ENCODE assay signal across 16 cellular contexts in the genomic region with DNA sequence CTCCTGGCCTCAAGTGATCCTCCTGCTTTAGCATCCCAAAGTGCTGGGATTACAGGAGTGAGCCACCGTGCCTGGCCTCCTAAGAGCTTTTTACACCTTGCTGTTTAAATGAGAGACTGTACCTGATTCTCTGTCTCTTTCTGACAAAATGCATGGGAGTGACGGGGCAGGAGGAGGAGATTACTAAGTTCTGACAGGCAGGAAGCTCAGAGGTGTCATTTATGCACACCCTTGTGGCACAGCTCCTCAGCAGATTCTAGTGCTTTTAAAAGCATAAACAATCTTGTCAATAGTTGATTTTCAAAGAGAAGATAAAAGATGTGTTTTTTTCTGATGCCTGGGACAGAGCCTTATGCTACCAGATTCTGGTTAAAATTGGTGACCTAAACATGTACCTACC. TPM values are rescaled to one million over a fixed set of nuclear protein-coding genes. Genes with fewer than 3 reads are reported as not detected.
"Had no signal": no experiment of that assay in that cellular context is flagged by ENCODE, and none has a peak within 500 bp of the region (broad histone marks: within the 10 kb centered on the region; RNA-seq: fewer than 3 reads in every experiment).

No MANE protein-coding gene starts in this region.

- ATAC-seq: activated CD4-positive, CD25-positive, alpha-beta regulatory T cell treated with anti-CD3 and anti-CD28 coated beads, Interleukin-2, amount 50 U/mL, for 24 hours; activated naive CD4-positive, alpha-beta T cell treated with anti-CD3 and anti-CD28 coated beads, Interleukin-2, amount 50 U/mL, for 72 hours; gastrocnemius medialis; natural killer cell treated with Interleukin-12 subunit alpha and Interleukin-12 subunit beta and Interleukin-15 and Interleukin-18, amount 100 ng/mL, for 72 hours had no signal

- H3K27me3 ChIP-seq: body of pancreas, gastrocnemius medialis, left lung, testis had no signal

- H3K4me3 ChIP-seq: body of pancreas, gastrocnemius medialis, left lung, testis had no signal

- H3K9me3 ChIP-seq: body of pancreas, gastrocnemius medialis, left lung, testis had no signal

- H3K27ac ChIP-seq: body of pancreas, epithelial cell of prostate, gastrocnemius medialis, left lung, testis had no signal

- H3K36me3 ChIP-seq: gastrocnemius medialis, left lung had no signal

- DNase-seq: activated CD4-positive, alpha-beta T cell treated with anti-CD3 and anti-CD28 coated beads, Interleukin-2, amount 50 U/mL, for 4 hours; activated effector memory CD4-positive, alpha-beta T cell treated with Interleukin-2 at 50 U/mL for 16 hours; activated T-cell treated with anti-CD3 and anti-CD28 coated beads, Interleukin-2, amount 50 U/mL, for 1 hour; amniotic stem cell; effector memory CD4-positive, alpha-beta T cell; gastrocnemius medialis; islet precursor cell; stimulated activated CD4-positive, alpha-beta T cell treated with anti-CD3 and anti-CD28 coated beads, Interleukin-2, amount 100 ng/mL, for 48 hours; stimulated activated CD8-positive, alpha-beta memory T cell treated with anti-CD3 and anti-CD28 coated beads, Interleukin-4, amount 100 ng/mL, for 48 hours; testis had no signal

- H3K4me1 ChIP-seq: gastrocnemius medialis, testis had no signal

RNA-seq across cellular contexts. Expression of gene STEAP4, which starts 39.7 kb away (rescaled TPM):
- total RNA-seq: activated naive CD4-positive, alpha-beta T cell treated with anti-CD3 and anti-CD28 coated beads, Interleukin-2, amount 50 U/mL, for 72 hours; natural killer cell treated with Interleukin-12 subunit alpha and Interleukin-12 subunit beta and Interleukin-15 and Interleukin-18, amount 100 ng/mL, for 72 hours had no signal
